In genomic region chr11:18676803-18677202, GRCh38 we compare ENCODE assay signal across 20 cellular contexts. TPM values are rescaled to one million over a fixed set of nuclear protein-coding genes. Genes with fewer than 3 reads are reported as not detected.
DNase-seq lines count a peak whose midpoint lies in the region; ATAC-seq and TF ChIP-seq lines count a peak whose summit lies in the region.
"Had no signal": no experiment of that assay in that cellular context is flagged by ENCODE, and none has a peak within 500 bp of the region (broad histone marks: within the 10 kb centered on the region; RNA-seq: fewer than 3 reads in every experiment).

No MANE protein-coding gene starts in this region.

- no peaks in the 10 kb centered on the region for H3K27me3 ChIP-seq in PC-3 (ENCODE audit: low read length)
- no peaks in the 10 kb centered on the region for H3K27me3 ChIP-seq in foreskin keratinocyte
- no peaks in the 10 kb centered on the region for H3K27me3 ChIP-seq in testis
- H3K27me3 ChIP-seq: BLaER1 treated with 17β-estradiol and CSF1 and Interleukin-3, amounts not matched to agents 10 nM and 100 nM had no signal

- no peaks in the 10 kb centered on the region for H3K36me3 ChIP-seq in PC-3 (ENCODE audit: low read depth, low read length)
- H3K36me3 ChIP-seq in testis (ENCODE audit: low read depth, missing control alignments), result no peaks in the 10 kb centered on the region
- H3K36me3 ChIP-seq: BLaER1 treated with 17β-estradiol and CSF1 and Interleukin-3, amounts not matched to agents 10 nM and 100 nM; HAP-1 had no signal

- peak overlapping the region; percentile 53 for H3K9ac ChIP-seq in PC-3 (ENCODE audit: low read length)
- H3K9ac ChIP-seq: BLaER1 treated with 17β-estradiol and CSF1 and Interleukin-3, amounts not matched to agents 10 nM and 100 nM; GM23248 had no signal

- 79 to 90% methylated on average over 4 of the region's 4 CpGs for WGBS in testis, 2 donors

- TF ChIP-seq POLR2A in testis (IDR thresholded peaks at IDR 0.05), result no peak

- no peaks in the 10 kb centered on the region for H4K20me1 ChIP-seq in PC-3 (ENCODE audit: low read length)
- H4K20me1 ChIP-seq: BLaER1 treated with 17β-estradiol and CSF1 and Interleukin-3, amounts not matched to agents 10 nM and 100 nM had no signal

- H3F3A ChIP-seq in PC-3 (ENCODE audit: low read length, unreplicated experiment), result no peaks in the 10 kb centered on the region

- H3K4me3 ChIP-seq in PC-3 (ENCODE audit: low read length), result no peak overlapping the region
- H3K4me3 ChIP-seq in testis, result no peak overlapping the region
- H3K4me3 ChIP-seq: BLaER1 treated with 17β-estradiol and CSF1 and Interleukin-3, amounts not matched to agents 10 nM and 100 nM; GM23248; HAP-1 had no signal

- POLR2A ChIA-PET in PC-3 (lab: Charles Lee; ENCODE audit: unreplicated experiment) (interaction anchor here (0.6 kb wide), 1 partner anchor 47 kb away, joined by 3 read pairs; no protein-coding TSS in a partner anchor), RWPE1 (lab: Yijun Ruan, JAX; ENCODE audit: low non-redundant PET) (interaction anchor here (0.7 to 1.0 kb wide), 2 partner anchors 42 to 364 kb away, joined by 6 read pairs; partner anchors contain the start of gene SPTY2D1)

- CTCF ChIA-PET in PC-3 (lab: Charles Lee), result interaction anchor here (0.9 kb wide), 1 partner anchor 45 kb away, joined by 3 read pairs; no protein-coding TSS in a partner anchor
- CTCF ChIA-PET in RWPE1 (lab: Yijun Ruan, JAX), result interaction anchor here (0.6 kb wide), 2 partner anchors 342 to 914 kb away, joined by 3 to 9 read pairs; no protein-coding TSS in a partner anchor

- H2AFZ ChIP-seq in PC-3 (ENCODE audit: low read length), result no peak overlapping the region
- H2AFZ ChIP-seq: GM23248 had no signal

- peak; percentile 92 for DNase-seq in PC-3
- DNase-seq in RWPE1 (ENCODE audit: low spot score), result peak; percentile 65
- peak; percentile 92 for DNase-seq in epithelial cell of prostate (ENCODE audit: low read depth, low spot score)
- peak; percentile 88 to 96 for DNase-seq in foreskin keratinocyte
- no peak for DNase-seq in testis
- DNase-seq in NCI-H2227 (lab: John Stamatoyannopoulos, UW; ENCODE audit: unreplicated experiment), result no peak
- DNase-seq: CD8-positive, alpha-beta memory T cell; COR-L47; DMS 273 treated with DMSO at 0.1 percent for 48 hours; DMS53; DND-41; EL; GM23248 had no signal

- H3K4me1 ChIP-seq in PC-3 (ENCODE audit: insufficient read depth, low read length) (peaks cover 38% of the 10 kb centered on the region), foreskin keratinocyte (peaks cover 10% of the 10 kb centered on the region), testis (no peaks in the 10 kb centered on the region)
- H3K4me1 ChIP-seq: HAP-1 had no signal

- H3K27ac ChIP-seq in PC-3 (ENCODE audit: low read length) (peak overlapping the region; percentile 90), RWPE1 (peak overlapping the region; percentile 44; the same call in 1 of the 2 replicates), epithelial cell of prostate (peak overlapping the region; percentile 96), foreskin keratinocyte (peak overlapping the region; percentile 12), testis (no peak overlapping the region)
- H3K27ac ChIP-seq: BLaER1 treated with 17β-estradiol and CSF1 and Interleukin-3, amounts not matched to agents 10 nM and 100 nM; GM23248 had no signal

- TF ChIP-seq CTCF in PC-3 (conservative IDR thresholded peaks at IDR 0.05; ENCODE audit: low read depth, low read length) (no peak), RWPE1 (conservative IDR thresholded peaks at IDR 0.05; ENCODE audit: low read depth) (no peak), foreskin keratinocyte (conservative IDR thresholded peaks at IDR 0.05) (no peak), testis (IDR thresholded peaks at IDR 0.05) (no peak)

- no peaks in the 10 kb centered on the region for H3K9me3 ChIP-seq in PC-3 (ENCODE audit: low read length)
- no peaks in the 10 kb centered on the region for H3K9me3 ChIP-seq in testis
- H3K9me3 ChIP-seq: HAP-1 had no signal

- H3K9me2 ChIP-seq in PC-3 (replicated peaks; ENCODE audit: low read length), result no peaks in the 10 kb centered on the region

- ATAC-seq in PC-3 (peak; percentile 86), foreskin keratinocyte (peak; percentile 88), SK-N-SH treated with all-trans-retinoic acid at 6 μM for 48 hours (no peak), HG02642 (IDR thresholded peaks at IDR 0.05; ENCODE audit: poor library complexity, unreplicated experiment) (no peak)

- BruUV-seq in PC-3 (replicated peaks; lab: Mats Ljungman, UMichigan), result no TSS peak

- H3K79me2 ChIP-seq in PC-3 (ENCODE audit: low read length), result no peaks in the 10 kb centered on the region

- intact Hi-C loops in PC-3 (cut with micrococcal nuclease), result no loop called here
- intact Hi-C loops in testis (cut with DNase I; ENCODE audit: low total_unique reads), result no loop called here

- peak overlapping the region; percentile 65 for H3K4me2 ChIP-seq in PC-3 (ENCODE audit: low read length)
- H3K4me2 ChIP-seq: BLaER1 treated with 17β-estradiol and CSF1 and Interleukin-3, amounts not matched to agents 10 nM and 100 nM had no signal

TF ChIP-seq in SK-N-SH treated with all-trans-retinoic acid at 6 μM for 48 hours, 23 proteins besides CTCF, POLR2A, EP300 and RAD21:
- TF ChIP-seq ZFP3 (CRISPR knock-in tag; IDR thresholded peaks at IDR 0.05) (no peak), CSDC2 (CRISPR knock-in tag; IDR thresholded peaks at IDR 0.05) (no peak), ZC3H10 (CRISPR knock-in tag; IDR thresholded peaks at IDR 0.05) (no peak), OSR1 (CRISPR knock-in tag; IDR thresholded peaks at IDR 0.05) (no peak), TOX (CRISPR knock-in tag; IDR thresholded peaks at IDR 0.05; ENCODE audit: borderline replicate concordance) (no peak), CREB5 (CRISPR knock-in tag; IDR thresholded peaks at IDR 0.05; ENCODE audit: low read depth) (no peak)
- TF ChIP-seq, protein P1, sequence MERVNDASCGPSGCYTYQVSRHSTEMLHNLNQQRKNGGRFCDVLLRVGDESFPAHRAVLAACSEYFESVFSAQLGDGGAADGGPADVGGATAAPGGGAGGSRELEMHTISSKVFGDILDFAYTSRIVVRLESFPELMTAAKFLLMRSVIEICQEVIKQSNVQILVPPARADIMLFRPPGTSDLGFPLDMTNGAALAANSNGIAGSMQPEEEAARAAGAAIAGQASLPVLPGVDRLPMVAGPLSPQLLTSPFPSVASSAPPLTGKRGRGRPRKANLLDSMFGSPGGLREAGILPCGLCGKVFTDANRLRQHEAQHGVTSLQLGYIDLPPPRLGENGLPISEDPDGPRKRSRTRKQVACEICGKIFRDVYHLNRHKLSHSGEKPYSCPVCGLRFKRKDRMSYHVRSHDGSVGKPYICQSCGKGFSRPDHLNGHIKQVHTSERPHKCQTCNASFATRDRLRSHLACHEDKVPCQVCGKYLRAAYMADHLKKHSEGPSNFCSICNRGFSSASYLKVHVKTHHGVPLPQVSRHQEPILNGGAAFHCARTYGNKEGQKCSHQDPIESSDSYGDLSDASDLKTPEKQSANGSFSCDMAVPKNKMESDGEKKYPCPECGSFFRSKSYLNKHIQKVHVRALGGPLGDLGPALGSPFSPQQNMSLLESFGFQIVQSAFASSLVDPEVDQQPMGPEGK (CRISPR knock-in tag; IDR thresholded peaks at IDR 0.05; ENCODE audit: borderline replicate concordance), result no peak
TF ChIP-seq in SK-N-SH treated with all-trans-retinoic acid at 6 μM for 48 hours: peak in this region for 0.

RNA-seq across cellular contexts. Expression of gene TMEM86A, which starts 21.8 kb away (rescaled TPM):
- total RNA-seq in PC-3 (2014; rRNA removed) (1.6 and 2.9 TPM in 2 replicates), foreskin keratinocyte (0.71 and 1.3 TPM in 2 replicates), testis (1 to 10 TPM; 6.1 to 8.3 TPM)
- polyA plus RNA-seq in foreskin keratinocyte (0.71 and 1.7 TPM in 2 replicates), testis (ENCODE audit: insufficient read depth, low read depth, low replicate concordance) (5.8 TPM)

RNA-seq across cellular contexts. Expression of gene SPTY2D1, which starts 42.7 kb away (rescaled TPM):
- 15.6 and 16.6 TPM in 2 replicates for total RNA-seq in PC-3 (2014; rRNA removed)
- 18.3 and 19.6 TPM in 2 replicates for total RNA-seq in foreskin keratinocyte
- 3.7 and 4.1 TPM in 2 replicates for polyA plus RNA-seq in foreskin keratinocyte
- total RNA-seq in testis, result 10 to 100 TPM; 23.9 to 28.2 TPM
- polyA plus RNA-seq in testis (ENCODE audit: insufficient read depth, low read depth, low replicate concordance), result 11.5 TPM

RNA-seq across cellular contexts. Expression of gene IGSF22, which starts 49.2 kb away (rescaled TPM):
- total RNA-seq in PC-3 (2014; rRNA removed) (0.12 TPM in 1 of 2 replicates, not detected in the other), foreskin keratinocyte (0.27 and 0.46 TPM in 2 replicates), testis (1 to 10 TPM in 1 of 2 donors, under 1 TPM in 1; 0.94 to 1.1 TPM)
- polyA plus RNA-seq in foreskin keratinocyte (0.42 and 0.47 TPM in 2 replicates), testis (ENCODE audit: insufficient read depth, low read depth, low replicate concordance) (1.7 TPM)
- total RNA-seq: A172, G401, GM23248, H4 had no signal
- polyA plus RNA-seq: GM23248 had no signal

Comparison
In these comparisons a context has a peak if more than half of its experiments do, and no peak if none do; other contexts are left out.
1. ATAC-seq: peak in PC-3 (single experiment) and foreskin keratinocyte (single experiment); none in SK-N-SH treated with all-trans-retinoic acid at 6 μM for 48 hours (single experiment) and HG02642 (single experiment).
2. DNase-seq: peak in PC-3 (single experiment), RWPE1 (single experiment), epithelial cell of prostate (single experiment) and foreskin keratinocyte (2 of 2); none in testis (single experiment) and NCI-H2227 (single experiment).
3. H3K27ac ChIP-seq: peak in PC-3 (single experiment), RWPE1 (single experiment), epithelial cell of prostate (single experiment) and foreskin keratinocyte (single experiment); none in testis (0 of 2).